23 cellular contexts compared by ENCODE assay signal in the genomic region with DNA sequence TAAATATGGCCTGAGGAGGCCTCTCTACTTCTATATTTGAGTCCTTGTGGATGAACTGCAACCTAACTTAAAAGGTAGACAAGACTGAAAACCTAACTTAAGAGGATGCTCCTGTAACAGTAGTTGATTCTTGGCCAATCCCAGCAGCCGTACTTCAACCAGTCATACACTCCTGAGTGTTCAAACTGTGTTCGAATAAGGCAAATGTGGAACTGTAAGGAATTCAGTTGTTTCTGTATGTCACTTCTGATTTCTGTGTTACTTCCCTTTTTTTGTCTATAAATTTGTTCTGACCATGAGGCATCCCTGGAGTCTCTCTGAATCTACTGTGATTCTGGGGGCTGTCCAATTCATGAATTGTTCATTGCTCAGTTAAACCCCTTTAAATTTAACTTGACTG. TPM values are rescaled to one million over a fixed set of nuclear protein-coding genes. Genes with fewer than 3 reads are reported as not detected.
A peak's percentile ranks its signal among the peaks of the same experiment; 100 is the strongest.
DNase-seq lines count a peak whose midpoint lies in the region; ATAC-seq lines count a peak whose summit lies in the region.
"Had no signal": no experiment of that assay in that cellular context is flagged by ENCODE, and none has a peak within 500 bp of the region (broad histone marks: within the 10 kb centered on the region; RNA-seq: fewer than 3 reads in every experiment).

No MANE protein-coding gene starts in this region.

- ATAC-seq in naive B cell (ENCODE audit: low read depth in 2 of 2) (peak; percentile 60 to 66), GM18909 (IDR thresholded peaks at IDR 0.05; ENCODE audit: poor library complexity, unreplicated experiment) (no peak), GM18498 (IDR thresholded peaks at IDR 0.05; ENCODE audit: unreplicated experiment) (no peak)
- ATAC-seq: SK-N-SH treated with all-trans-retinoic acid at 6 μM for 48 hours had no signal

- H3K27ac Mint-ChIP-seq in naive B cell, result no peak overlapping the region
- H3K27ac Mint-ChIP-seq: activated naive CD4-positive, alpha-beta T cell treated with anti-CD3 and anti-CD28 coated beads, Interleukin-2, amount 10 ng/mL, durations not matched to agents 7 days and 5 days; mesothelial cell of epicardium; nephron had no signal

- H3K36me3 Mint-ChIP-seq in naive B cell, result peaks cover 7 to 9% of the 10 kb centered on the region in 2 donors

- peak; percentile 35 for DNase-seq in GF-D8 (lab: John Stamatoyannopoulos, UW)
- DNase-seq in MV-4-11 (lab: John Stamatoyannopoulos, UW), result peak; percentile 90
- DNase-seq in SKM-1 treated with dmso at 0.1 percent for 144 hours (lab: John Stamatoyannopoulos, UW; ENCODE audit: unreplicated experiment), result peak; percentile 66
- DNase-seq in naive B cell, result no peak
- DNase-seq in iPS-NIHi7 (ENCODE audit: extremely low spot score), result no peak
- DNase-seq in hypothalamus (lab: John Stamatoyannopoulos, UW), result no peak
- DNase-seq: ACHN; activated CD4-positive, alpha-beta T cell treated with anti-CD3 and anti-CD28 coated beads for 1 hour; activated naive CD4-positive, alpha-beta T cell treated with anti-CD3 and anti-CD28 coated beads, Interleukin-2, amount 10 ng/mL, durations not matched to agents 7 days and 5 days; anterior cingulate cortex; dermis blood vessel endothelial cell; head of caudate nucleus; NCI-H1048; NCI-H2029 treated with DMSO at 0.1 percent for 48 hours; posterior cingulate gyrus; stimulated activated CD8-positive, alpha-beta memory T cell treated with anti-CD3 and anti-CD28 coated beads, Interleukin-4, amount 100 ng/mL, for 48 hours; T1000; upper lobe of left lung had no signal

- H3K27me3 Mint-ChIP-seq in naive B cell, result no peaks in the 10 kb centered on the region
- H3K27me3 Mint-ChIP-seq: activated naive CD4-positive, alpha-beta T cell treated with anti-CD3 and anti-CD28 coated beads, Interleukin-2, amount 10 ng/mL, durations not matched to agents 7 days and 5 days had no signal

- H3K4me3 Mint-ChIP-seq in naive B cell, result no peak overlapping the region
- H3K4me3 Mint-ChIP-seq: activated naive CD4-positive, alpha-beta T cell treated with anti-CD3 and anti-CD28 coated beads, Interleukin-2, amount 10 ng/mL, durations not matched to agents 7 days and 5 days; mesothelial cell of epicardium; nephron had no signal

- peaks cover 0 to 6% (median 4%) of the 10 kb centered on the region in 7 donors for H3K9me3 Mint-ChIP-seq in naive B cell
- H3K9me3 Mint-ChIP-seq: activated naive CD4-positive, alpha-beta T cell treated with anti-CD3 and anti-CD28 coated beads, Interleukin-2, amount 10 ng/mL, durations not matched to agents 7 days and 5 days had no signal

- peaks cover 11 to 21% (median 18%) of the 10 kb centered on the region in 3 donors for H3K4me1 Mint-ChIP-seq in naive B cell
- H3K4me1 Mint-ChIP-seq: nephron had no signal

RNA-seq across cellular contexts. Expression of gene GALK2, which starts 20.5 kb away (rescaled TPM):
- 10 to 100 TPM; 12.6 to 26.4 (median 15.4) TPM for polyA plus RNA-seq in naive B cell (ENCODE audit: low read depth in 6 of 6)

RNA-seq across cellular contexts. Expression of gene COPS2, which starts 35.2 kb away (rescaled TPM):
- 10 to 100 TPM; 27.1 to 46.8 (median 33.0) TPM for polyA plus RNA-seq in naive B cell (ENCODE audit: low read depth in 6 of 6)

Comparison
In these comparisons a context has a peak if more than half of its experiments do, and no peak if none do; other contexts are left out.
1. DNase-seq: peak in GF-D8 (single experiment), MV-4-11 (single experiment) and SKM-1 treated with dmso at 0.1 percent for 144 hours (single experiment); none in naive B cell (single experiment), iPS-NIHi7 (single experiment) and hypothalamus (0 of 51).
2. ATAC-seq: peak in naive B cell (2 of 2); none in GM18909 (single experiment) and GM18498 (single experiment).